Comparison of ENCODE assay signal across 19 cellular contexts in genomic region chr15:48595988-48596387, GRCh38. TPM values are rescaled to one million over a fixed set of nuclear protein-coding genes. Genes with fewer than 3 reads are reported as not detected.
DNase-seq lines count a peak whose midpoint lies in the region; ATAC-seq and TF ChIP-seq lines count a peak whose summit lies in the region.
"Had no signal": no experiment of that assay in that cellular context is flagged by ENCODE, and none has a peak within 500 bp of the region (broad histone marks: within the 10 kb centered on the region; RNA-seq: fewer than 3 reads in every experiment).

No MANE protein-coding gene starts in this region.

- no peaks in the 10 kb centered on the region for H3K9me3 Mint-ChIP-seq in stimulated activated effector memory CD8-positive, alpha-beta T cell treated with anti-CD3 and anti-CD28 coated beads, Interleukin-12 subunit alpha, Interleukin-12 subunit beta, amount 100 ng/mL, for 72 hours
- H3K9me3 Mint-ChIP-seq: activated CD4-positive, alpha-beta T cell treated with anti-CD3 and anti-CD28 coated beads, Interleukin-2, amount 10 ng/mL, durations not matched to agents 24 days and 14 days; CD8-positive, alpha-beta memory T cell; type B pancreatic cell had no signal

- 72 to 84% methylated on average over 5 of the region's 5 CpGs for WGBS in esophagus squamous epithelium, 2 donors

- no peaks in the 10 kb centered on the region for H4K20me1 ChIP-seq in BLaER1

- no peaks in the 10 kb centered on the region for H3K36me3 ChIP-seq in BLaER1
- peaks cover 0 to 24% (median 0%) of the 10 kb centered on the region in 3 donors for H3K36me3 ChIP-seq in esophagus squamous epithelium
- H3K36me3 ChIP-seq: ovary had no signal

- TF ChIP-seq POLR2A in esophagus squamous epithelium (IDR thresholded peaks at IDR 0.05), result no peak

- H3K27ac ChIP-seq in BLaER1, result no peak overlapping the region
- H3K27ac ChIP-seq in esophagus squamous epithelium, result no peak overlapping the region
- H3K27ac ChIP-seq: ascending aorta, ovary, RWPE1 had no signal

- DNase-seq in esophagus squamous epithelium (lab: John Stamatoyannopoulos, UW) (no peak), NCI-H345 (lab: John Stamatoyannopoulos, UW) (no peak), activated gamma-delta T cell treated with Interleukin-2 at 50 U/mL for 16 hours (no peak)
- no peak for DNase-seq in stimulated activated effector memory CD8-positive, alpha-beta T cell treated with anti-CD3 and anti-CD28 coated beads, Interleukin-12 subunit alpha, Interleukin-12 subunit beta, amount 100 ng/mL, for 72 hours (ENCODE audit: low spot score in 2 of 2)
- DNase-seq: activated CD4-positive, alpha-beta T cell treated with anti-CD3 and anti-CD28 coated beads, Interleukin-2, amount 10 ng/mL, durations not matched to agents 24 days and 14 days; CD8-positive, alpha-beta memory T cell; KBM-7; mesendoderm; NCI-H146; NCI-H526 treated with DMSO at 0.1 percent for 48 hours; ovary; spleen had no signal

- H3K4me3 ChIP-seq in BLaER1, result no peak overlapping the region
- no peak overlapping the region for H3K4me3 ChIP-seq in esophagus squamous epithelium
- H3K4me3 ChIP-seq: ascending aorta, ovary, spleen had no signal

- no peak overlapping the region for H3K4me3 Mint-ChIP-seq in stimulated activated effector memory CD8-positive, alpha-beta T cell treated with anti-CD3 and anti-CD28 coated beads, Interleukin-12 subunit alpha, Interleukin-12 subunit beta, amount 100 ng/mL, for 72 hours
- H3K4me3 Mint-ChIP-seq: activated CD4-positive, alpha-beta T cell treated with anti-CD3 and anti-CD28 coated beads, Interleukin-2, amount 10 ng/mL, durations not matched to agents 24 days and 14 days; CD8-positive, alpha-beta memory T cell; type B pancreatic cell had no signal

- intact Hi-C loops in esophagus squamous epithelium (cut with DNase I), result no loop called here

- peaks cover 28% of the 10 kb centered on the region for H3K4me1 ChIP-seq in BLaER1
- H3K4me1 ChIP-seq in esophagus squamous epithelium, result no peaks in the 10 kb centered on the region

- H3K4me2 ChIP-seq in BLaER1, result peak overlapping the region; percentile 53

- no peaks in the 10 kb centered on the region for H3K4me1 Mint-ChIP-seq in stimulated activated effector memory CD8-positive, alpha-beta T cell treated with anti-CD3 and anti-CD28 coated beads, Interleukin-12 subunit alpha, Interleukin-12 subunit beta, amount 100 ng/mL, for 72 hours
- H3K4me1 Mint-ChIP-seq: activated CD4-positive, alpha-beta T cell treated with anti-CD3 and anti-CD28 coated beads, Interleukin-2, amount 10 ng/mL, durations not matched to agents 24 days and 14 days; CD8-positive, alpha-beta memory T cell had no signal

- H3K9me3 ChIP-seq in BLaER1, result no peaks in the 10 kb centered on the region
- no peaks in the 10 kb centered on the region for H3K9me3 ChIP-seq in esophagus squamous epithelium
- H3K9me3 ChIP-seq: ascending aorta, ovary, spleen had no signal

- TF ChIP-seq CTCF in esophagus squamous epithelium (IDR thresholded peaks at IDR 0.05), result no peak

- no peak overlapping the region for H3K9ac ChIP-seq in BLaER1

- H3K27me3 ChIP-seq in BLaER1, result no peaks in the 10 kb centered on the region
- peaks cover 0 to 24% (median 0%) of the 10 kb centered on the region in 4 donors for H3K27me3 ChIP-seq in esophagus squamous epithelium
- H3K27me3 ChIP-seq: ascending aorta, ovary, spleen had no signal

- peak; percentile 59 for ATAC-seq in GM18907 (IDR thresholded peaks at IDR 0.05; ENCODE audit: unreplicated experiment)
- ATAC-seq in GM21723 (IDR thresholded peaks at IDR 0.05; ENCODE audit: unreplicated experiment), result peak; percentile 75
- ATAC-seq in HG03342 (IDR thresholded peaks at IDR 0.05; ENCODE audit: unreplicated experiment), result peak; percentile 53
- no peak for ATAC-seq in stimulated activated effector memory CD8-positive, alpha-beta T cell treated with anti-CD3 and anti-CD28 coated beads, Interleukin-12 subunit alpha, Interleukin-12 subunit beta, amount 100 ng/mL, for 72 hours

- H3K27ac Mint-ChIP-seq in stimulated activated effector memory CD8-positive, alpha-beta T cell treated with anti-CD3 and anti-CD28 coated beads, Interleukin-12 subunit alpha, Interleukin-12 subunit beta, amount 100 ng/mL, for 72 hours, result no peak overlapping the region
- H3K27ac Mint-ChIP-seq: activated CD4-positive, alpha-beta T cell treated with anti-CD3 and anti-CD28 coated beads, Interleukin-2, amount 10 ng/mL, durations not matched to agents 24 days and 14 days; CD8-positive, alpha-beta memory T cell; type B pancreatic cell had no signal

- no peaks in the 10 kb centered on the region for H3K36me3 Mint-ChIP-seq in stimulated activated effector memory CD8-positive, alpha-beta T cell treated with anti-CD3 and anti-CD28 coated beads, Interleukin-12 subunit alpha, Interleukin-12 subunit beta, amount 100 ng/mL, for 72 hours
- H3K36me3 Mint-ChIP-seq: CD8-positive, alpha-beta memory T cell had no signal

RNA-seq across cellular contexts. Expression of gene FBN1, which starts 49.5 kb away (rescaled TPM):
- 10 to 100 TPM in 3 of 4 donors, 1 to 10 TPM in 1; 3.9 to 87.0 (median 23.4) TPM for total RNA-seq in esophagus squamous epithelium
